In the genomic region with DNA sequence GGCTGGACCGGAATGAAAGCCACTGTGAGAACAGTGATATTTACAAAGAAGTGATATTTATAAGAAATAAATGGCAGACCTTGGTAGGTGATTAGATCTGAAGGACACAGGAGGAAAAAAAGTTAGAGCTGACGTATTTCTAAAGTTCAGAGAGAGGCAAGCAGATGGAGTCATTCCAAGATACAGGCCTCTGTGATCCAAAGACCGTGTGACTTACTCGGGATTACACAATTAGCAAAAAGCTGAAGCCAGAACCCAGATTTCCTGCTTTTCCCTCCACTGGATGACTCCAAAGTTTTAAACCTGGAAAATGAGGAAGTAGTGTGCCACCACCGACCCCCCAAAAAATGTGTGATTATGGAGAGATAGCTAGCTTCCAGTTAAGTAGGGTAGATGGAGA, we compare ENCODE assay signal across 1 cellular context.
TF ChIP-seq lines count a peak whose summit lies in the region.

No MANE protein-coding gene starts in this region.

TF ChIP-seq in K562, 482 proteins besides CTCF, POLR2A, EP300 and RAD21:
- TF ChIP-seq, protein P1, sequence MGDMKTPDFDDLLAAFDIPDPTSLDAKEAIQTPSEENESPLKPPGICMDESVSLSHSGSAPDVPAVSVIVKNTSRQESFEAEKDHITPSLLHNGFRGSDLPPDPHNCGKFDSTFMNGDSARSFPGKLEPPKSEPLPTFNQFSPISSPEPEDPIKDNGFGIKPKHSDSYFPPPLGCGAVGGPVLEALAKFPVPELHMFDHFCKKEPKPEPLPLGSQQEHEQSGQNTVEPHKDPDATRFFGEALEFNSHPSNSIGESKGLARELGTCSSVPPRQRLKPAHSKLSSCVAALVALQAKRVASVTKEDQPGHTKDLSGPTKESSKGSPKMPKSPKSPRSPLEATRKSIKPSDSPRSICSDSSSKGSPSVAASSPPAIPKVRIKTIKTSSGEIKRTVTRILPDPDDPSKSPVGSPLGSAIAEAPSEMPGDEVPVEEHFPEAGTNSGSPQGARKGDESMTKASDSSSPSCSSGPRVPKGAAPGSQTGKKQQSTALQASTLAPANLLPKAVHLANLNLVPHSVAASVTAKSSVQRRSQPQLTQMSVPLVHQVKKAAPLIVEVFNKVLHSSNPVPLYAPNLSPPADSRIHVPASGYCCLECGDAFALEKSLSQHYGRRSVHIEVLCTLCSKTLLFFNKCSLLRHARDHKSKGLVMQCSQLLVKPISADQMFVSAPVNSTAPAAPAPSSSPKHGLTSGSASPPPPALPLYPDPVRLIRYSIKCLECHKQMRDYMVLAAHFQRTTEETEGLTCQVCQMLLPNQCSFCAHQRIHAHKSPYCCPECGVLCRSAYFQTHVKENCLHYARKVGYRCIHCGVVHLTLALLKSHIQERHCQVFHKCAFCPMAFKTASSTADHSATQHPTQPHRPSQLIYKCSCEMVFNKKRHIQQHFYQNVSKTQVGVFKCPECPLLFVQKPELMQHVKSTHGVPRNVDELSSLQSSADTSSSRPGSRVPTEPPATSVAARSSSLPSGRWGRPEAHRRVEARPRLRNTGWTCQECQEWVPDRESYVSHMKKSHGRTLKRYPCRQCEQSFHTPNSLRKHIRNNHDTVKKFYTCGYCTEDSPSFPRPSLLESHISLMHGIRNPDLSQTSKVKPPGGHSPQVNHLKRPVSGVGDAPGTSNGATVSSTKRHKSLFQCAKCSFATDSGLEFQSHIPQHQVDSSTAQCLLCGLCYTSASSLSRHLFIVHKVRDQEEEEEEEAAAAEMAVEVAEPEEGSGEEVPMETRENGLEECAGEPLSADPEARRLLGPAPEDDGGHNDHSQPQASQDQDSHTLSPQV (IDR thresholded peaks at IDR 0.05): peak; percentile 47; the same call in 1 of the 2 replicates
- peak; percentile 37; the same call in 1 of the 2 replicates for TF ChIP-seq CEBPB (tag; IDR thresholded peaks at IDR 0.05)
- TF ChIP-seq, protein P2, sequence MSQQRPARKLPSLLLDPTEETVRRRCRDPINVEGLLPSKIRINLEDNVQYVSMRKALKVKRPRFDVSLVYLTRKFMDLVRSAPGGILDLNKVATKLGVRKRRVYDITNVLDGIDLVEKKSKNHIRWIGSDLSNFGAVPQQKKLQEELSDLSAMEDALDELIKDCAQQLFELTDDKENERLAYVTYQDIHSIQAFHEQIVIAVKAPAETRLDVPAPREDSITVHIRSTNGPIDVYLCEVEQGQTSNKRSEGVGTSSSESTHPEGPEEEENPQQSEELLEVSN (IDR thresholded peaks at IDR 0.05; ENCODE audit: borderline replicate concordance in 1 of 2, extremely low read depth in 1 of 2, insufficient read depth in 1 of 2, insufficient read length in 1 of 2, low read depth in 1 of 2, low read length in 1 of 2, poor library complexity in 1 of 2, severe bottlenecking in 1 of 2): no peak
- no peak for TF ChIP-seq CEBPG (CRISPR knock-in tag; IDR thresholded peaks at IDR 0.05)
- TF ChIP-seq CEBPG (tag; conservative IDR thresholded peaks at IDR 0.05 in 1 of 2, IDR thresholded peaks at IDR 0.05 in 1 of 2): peak; percentile 27 to 49; a peak in 2 of 4 replicates
- peak; percentile 35; the same call in 1 of the 2 replicates for TF ChIP-seq ZNF766 (CRISPR knock-in tag; conservative IDR thresholded peaks at IDR 0.05)
- TF ChIP-seq, protein P3, sequence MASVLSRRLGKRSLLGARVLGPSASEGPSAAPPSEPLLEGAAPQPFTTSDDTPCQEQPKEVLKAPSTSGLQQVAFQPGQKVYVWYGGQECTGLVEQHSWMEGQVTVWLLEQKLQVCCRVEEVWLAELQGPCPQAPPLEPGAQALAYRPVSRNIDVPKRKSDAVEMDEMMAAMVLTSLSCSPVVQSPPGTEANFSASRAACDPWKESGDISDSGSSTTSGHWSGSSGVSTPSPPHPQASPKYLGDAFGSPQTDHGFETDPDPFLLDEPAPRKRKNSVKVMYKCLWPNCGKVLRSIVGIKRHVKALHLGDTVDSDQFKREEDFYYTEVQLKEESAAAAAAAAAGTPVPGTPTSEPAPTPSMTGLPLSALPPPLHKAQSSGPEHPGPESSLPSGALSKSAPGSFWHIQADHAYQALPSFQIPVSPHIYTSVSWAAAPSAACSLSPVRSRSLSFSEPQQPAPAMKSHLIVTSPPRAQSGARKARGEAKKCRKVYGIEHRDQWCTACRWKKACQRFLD (CRISPR knock-in tag; IDR thresholded peaks at IDR 0.05): no peak
- TF ChIP-seq, protein P4, sequence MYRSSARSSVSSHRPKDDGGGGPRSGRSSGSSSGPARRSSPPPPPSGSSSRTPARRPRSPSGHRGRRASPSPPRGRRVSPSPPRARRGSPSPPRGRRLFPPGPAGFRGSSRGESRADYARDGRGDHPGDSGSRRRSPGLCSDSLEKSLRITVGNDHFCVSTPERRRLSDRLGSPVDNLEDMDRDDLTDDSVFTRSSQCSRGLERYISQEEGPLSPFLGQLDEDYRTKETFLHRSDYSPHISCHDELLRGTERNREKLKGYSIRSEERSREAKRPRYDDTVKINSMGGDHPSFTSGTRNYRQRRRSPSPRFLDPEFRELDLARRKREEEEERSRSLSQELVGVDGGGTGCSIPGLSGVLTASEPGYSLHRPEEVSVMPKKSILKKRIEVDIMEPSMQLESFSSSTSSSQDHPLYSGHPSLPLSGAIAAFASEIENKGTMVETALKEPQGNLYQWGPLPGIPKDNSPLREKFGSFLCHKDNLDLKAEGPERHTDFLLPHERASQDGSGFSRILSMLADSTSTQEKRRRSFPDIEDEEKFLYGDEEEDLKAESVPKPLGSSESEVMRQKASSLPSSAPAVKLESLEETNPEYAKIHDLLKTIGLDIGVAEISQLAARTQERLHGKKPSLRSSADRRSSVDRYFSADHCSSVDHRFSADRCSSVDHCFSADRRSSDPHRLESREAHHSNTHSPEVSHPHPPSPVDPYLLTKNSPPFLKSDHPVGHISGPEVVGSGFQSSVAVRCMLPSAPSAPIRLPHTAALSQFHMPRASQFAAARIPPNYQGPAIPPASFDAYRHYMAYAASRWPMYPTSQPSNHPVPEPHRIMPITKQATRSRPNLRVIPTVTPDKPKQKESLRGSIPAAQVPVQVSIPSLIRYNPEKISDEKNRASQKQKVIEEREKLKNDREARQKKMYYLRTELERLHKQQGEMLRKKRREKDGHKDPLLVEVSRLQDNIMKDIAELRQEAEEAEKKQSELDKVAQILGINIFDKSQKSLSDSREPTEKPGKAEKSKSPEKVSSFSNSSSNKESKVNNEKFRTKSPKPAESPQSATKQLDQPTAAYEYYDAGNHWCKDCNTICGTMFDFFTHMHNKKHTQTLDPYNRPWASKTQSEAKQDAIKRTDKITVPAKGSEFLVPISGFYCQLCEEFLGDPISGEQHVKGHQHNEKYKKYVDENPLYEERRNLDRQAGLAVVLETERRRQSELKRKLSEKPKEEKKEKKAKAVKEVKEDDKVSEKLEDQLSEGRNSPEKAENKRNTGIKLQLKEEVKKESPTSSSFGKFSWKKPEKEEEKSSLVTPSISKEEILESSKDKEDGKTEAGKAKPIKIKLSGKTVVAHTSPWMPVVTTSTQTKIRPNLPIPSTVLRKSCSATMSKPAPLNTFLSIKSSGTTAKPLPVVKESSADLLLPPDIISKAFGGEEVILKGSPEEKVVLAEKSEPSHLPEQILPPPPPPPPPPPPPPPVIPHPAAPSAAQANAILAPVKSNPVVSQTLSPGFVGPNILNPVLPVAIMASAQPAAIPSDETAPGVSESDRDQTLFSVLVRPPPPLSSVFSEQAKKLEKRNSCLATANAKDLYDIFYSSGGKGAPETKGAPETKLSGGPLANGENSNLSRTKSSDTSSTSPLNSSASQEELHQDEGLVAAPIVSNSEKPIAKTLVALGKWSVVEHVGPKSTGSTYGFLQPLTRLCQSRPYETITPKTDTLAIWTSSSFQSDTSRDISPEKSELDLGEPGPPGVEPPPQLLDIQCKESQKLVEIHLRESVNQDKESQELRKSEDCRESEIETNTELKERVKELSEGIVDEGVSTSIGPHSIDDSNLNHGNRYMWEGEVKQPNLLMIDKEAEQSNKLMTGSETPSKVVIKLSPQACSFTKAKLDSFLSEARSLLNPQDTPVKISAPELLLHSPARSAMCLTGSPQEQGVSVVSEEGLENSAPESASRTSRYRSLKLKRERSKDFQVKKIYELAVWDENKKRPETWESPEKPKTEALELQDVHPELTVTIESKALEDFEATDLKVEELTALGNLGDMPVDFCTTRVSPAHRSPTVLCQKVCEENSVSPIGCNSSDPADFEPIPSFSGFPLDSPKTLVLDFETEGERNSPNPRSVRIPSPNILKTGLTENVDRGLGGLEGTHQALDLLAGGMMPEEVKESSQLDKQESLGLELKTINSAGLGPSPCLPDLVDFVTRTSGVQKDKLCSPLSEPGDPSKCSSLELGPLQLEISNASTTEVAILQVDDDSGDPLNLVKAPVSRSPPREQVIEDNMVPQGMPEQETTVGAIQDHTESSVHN (IDR thresholded peaks at IDR 0.05; ENCODE audit: borderline replicate concordance in 1 of 2, low read depth in 1 of 2): no peak
